Comparison of ENCODE assay signal across 20 cellular contexts in genomic region chr5:77181596-77182304, GRCh38. TPM values are rescaled to one million over a fixed set of nuclear protein-coding genes. Genes with fewer than 3 reads are reported as not detected.
DNase-seq lines count a peak whose midpoint lies in the region; FAIRE-seq and TF ChIP-seq lines count a peak whose summit lies in the region.
"Had no signal": no experiment of that assay in that cellular context is flagged by ENCODE, and none has a peak within 500 bp of the region (broad histone marks: within the 10 kb centered on the region; RNA-seq: fewer than 3 reads in every experiment).

No MANE protein-coding gene starts in this region.

- H3K79me1 ChIP-seq in H1 (ENCODE audit: low read depth, low read length), result no peaks in the 10 kb centered on the region

- no peak for TF ChIP-seq EP300 in H1 (IDR thresholded peaks at IDR 0.05; ENCODE audit: borderline replicate concordance in 1 of 2, low read depth in 2 of 2, low read length in 2 of 2)

- no peaks in the 10 kb centered on the region for H3K4me1 Mint-ChIP-seq in activated CD4-positive, alpha-beta T cell treated with anti-CD3 and anti-CD28 coated beads, Interleukin-2, amount 10 ng/mL, durations not matched to agents 24 days and 14 days
- peaks cover 13% of the 10 kb centered on the region for H3K4me1 Mint-ChIP-seq in nephron
- H3K4me1 Mint-ChIP-seq in type B pancreatic cell (ENCODE audit: unreplicated experiment), result no peaks in the 10 kb centered on the region

- DNase-seq in activated CD4-positive, alpha-beta T cell treated with anti-CD3 and anti-CD28 coated beads, Interleukin-2, amount 10 ng/mL, durations not matched to agents 24 days and 14 days, result peak; percentile 36
- DNase-seq in activated CD4-positive, alpha-beta T cell treated with anti-CD3 and anti-CD28 coated beads for 1 hour, result no peak
- DNase-seq in H1 (ENCODE audit: low read depth in 1 of 2, low spot score in 2 of 2) (no peak), type B pancreatic cell (ENCODE audit: extremely low spot score, unreplicated experiment) (no peak), GM10266 (ENCODE audit: extremely low spot score) (no peak), T1000 (lab: John Stamatoyannopoulos, UW) (no peak), inferior parietal cortex (ENCODE audit: extremely low spot score) (no peak)
- DNase-seq: adrenal gland; CD4-positive, alpha-beta memory T cell; naive thymus-derived CD8-positive, alpha-beta T cell; NCI-H1694 treated with DMSO at 0.1 percent for 48 hours; NCI-H510A treated with DMSO at 0.1 percent for 48 hours; PC-9; stimulated activated CD4-positive, alpha-beta T cell treated with anti-CD3 and anti-CD28 coated beads, Interleukin-2, amount 100 ng/mL, for 48 hours; transverse colon had no signal

- no peak overlapping the region for H4K8ac ChIP-seq in H1 (ENCODE audit: extremely low read depth, insufficient read depth, low read length)

- no peak overlapping the region for H2BK12ac ChIP-seq in H1 (ENCODE audit: low read depth, low read length)

- no peaks in the 10 kb centered on the region for H4K20me1 ChIP-seq in H1 (replicated peaks in 1 of 2; ENCODE audit: control insufficient read depth in 1 of 2, insufficient read depth in 2 of 2, low read length in 2 of 2)

- H3K36me3 ChIP-seq in H1 (ENCODE audit: control insufficient read depth in 2 of 4, insufficient read depth in 4 of 4, low read length in 3 of 4), result no peaks in the 10 kb centered on the region
- H3K36me3 ChIP-seq: adrenal gland, transverse colon had no signal

- POLR2A ChIA-PET in H1 (lab: Charles Lee; ENCODE audit: partially characterized antibody), result interaction anchor here (0.7 to 1.2 kb wide), 2 partner anchors 25 to 28 kb away, joined by 4 to 5 read pairs; no protein-coding TSS in a partner anchor

- H2AFZ ChIP-seq in H1 (ENCODE audit: low read length), result no peak overlapping the region
- H2AFZ ChIP-seq: PC-9 had no signal

- no peaks in the 10 kb centered on the region for H3K9me3 Mint-ChIP-seq in activated CD4-positive, alpha-beta T cell treated with anti-CD3 and anti-CD28 coated beads, Interleukin-2, amount 10 ng/mL, durations not matched to agents 24 days and 14 days
- H3K9me3 Mint-ChIP-seq in nephron, result no peaks in the 10 kb centered on the region
- no peaks in the 10 kb centered on the region for H3K9me3 Mint-ChIP-seq in type B pancreatic cell

- no peak overlapping the region for H4K5ac ChIP-seq in H1 (ENCODE audit: insufficient read length, low read depth, low read length)

- H3K4me2 ChIP-seq in H1 (ENCODE audit: insufficient read depth in 1 of 2, low read depth in 2 of 2, low read length in 2 of 2), result peak overlapping the region; percentile 88; a peak in 3 of 4 replicates
- H3K4me2 ChIP-seq: PC-9 had no signal

- no peak overlapping the region for H2BK120ac ChIP-seq in H1 (replicated peaks; ENCODE audit: low read depth, low read length)

- WGBS in H1 (ENCODE audit: extremely low coverage in 1 of 2, insufficient coverage in 1 of 2, insufficient read length in 1 of 2, insufficient replicate concordance in 2 of 2, low coverage in 1 of 2, low lambda C conversion rate in 2 of 2, missing lambda C conversion rate in 1 of 2), 2 experiments, result 67% methylated on average over 15 of the region's 15 CpGs; no CpG with 5 or more reads in 1 of the 2 experiments

- peak overlapping the region in 1 of 4 experiments; percentile 68; a peak in 4 of 8 replicates for H3K4me3 ChIP-seq in H1 (ENCODE audit: extremely low read depth in 1 of 4, insufficient read depth in 2 of 4, low read depth in 3 of 4, low read length in 4 of 4)
- H3K4me3 ChIP-seq: PC-9 had no signal

- H2BK15ac ChIP-seq in H1 (ENCODE audit: low read length), result no peak overlapping the region

- H3K9ac ChIP-seq in H1 (replicated peaks in 1 of 4; ENCODE audit: extremely low read depth in 1 of 4, low read depth in 3 of 4, low read length in 3 of 4), result no peak overlapping the region

- H3K27ac ChIP-seq in H1 (ENCODE audit: low read depth, low read length), result no peak overlapping the region
- H3K27ac ChIP-seq: adrenal gland, PC-9, transverse colon had no signal

- peaks cover 16% of the 10 kb centered on the region; the same call in 1 of the 2 replicates for H3K23me2 ChIP-seq in H1 (ENCODE audit: low read depth, low read length)

- no peak overlapping the region for H3K23ac ChIP-seq in H1 (ENCODE audit: insufficient read length)

- no peaks in the 10 kb centered on the region for H3K79me2 ChIP-seq in H1 (ENCODE audit: control insufficient read depth in 1 of 2, insufficient read depth in 2 of 2, low read length in 2 of 2)

- no peak for FAIRE-seq in H1 (lab: Jason Lieb, UNC)
- FAIRE-seq: G401.6, GM12892, H54 had no signal

- no peaks in the 10 kb centered on the region for H3K36me3 Mint-ChIP-seq in activated CD4-positive, alpha-beta T cell treated with anti-CD3 and anti-CD28 coated beads, Interleukin-2, amount 10 ng/mL, durations not matched to agents 24 days and 14 days (ENCODE audit: low read depth)
- H3K36me3 Mint-ChIP-seq in nephron (ENCODE audit: low read depth) (no peaks in the 10 kb centered on the region), type B pancreatic cell (no peaks in the 10 kb centered on the region)
- H3K36me3 Mint-ChIP-seq: CD4-positive, alpha-beta memory T cell had no signal

- no peak for TF ChIP-seq RAD21 in H1 (IDR thresholded peaks at IDR 0.05 in 1 of 2, conservative IDR thresholded peaks at IDR 0.05 in 1 of 2; ENCODE audit: low read depth in 2 of 2, low read length in 2 of 2)

- TF ChIP-seq POLR2A in H1 (IDR thresholded peaks at IDR 0.05; ENCODE audit: control extremely low read depth in 1 of 2, low read depth in 2 of 2, low read length in 2 of 2), result no peak

- TF ChIP-seq CTCF in H1 (IDR thresholded peaks at IDR 0.05; ENCODE audit: control extremely low read depth in 1 of 3, insufficient read depth in 1 of 3, low read depth in 1 of 3, low read length in 3 of 3), result no peak
- TF ChIP-seq CTCF in nephron (IDR thresholded peaks at IDR 0.05; ENCODE audit: unreplicated experiment in 3 of 3), result no peak
- no peak for TF ChIP-seq CTCF in type B pancreatic cell (conservative IDR thresholded peaks at IDR 0.05)
- no peak for TF ChIP-seq CTCF in GM10266 (IDR thresholded peaks at IDR 0.05; ENCODE audit: control insufficient read depth, insufficient read depth, low read depth, missing control alignments)

- H2AK5ac ChIP-seq in H1 (ENCODE audit: low read depth, low read length), result no peak overlapping the region

- no peak overlapping the region for H2BK20ac ChIP-seq in H1 (ENCODE audit: low read length)

- CTCF ChIA-PET in H1 (lab: Charles Lee; ENCODE audit: partially characterized antibody), result interaction anchor here (1.0 to 1.6 kb wide), 7 partner anchors 12 to 484 kb away, joined by 3 to 7 read pairs (median 3); no protein-coding TSS in a partner anchor

- peaks cover 14 to 32% (median 28%) of the 10 kb centered on the region in 4 experiments for H3K27me3 ChIP-seq in H1 (replicated peaks in 1 of 4; ENCODE audit: control insufficient read depth in 3 of 4, extremely low read depth in 1 of 4, insufficient read depth in 3 of 4, low read length in 3 of 4)

- no peak overlapping the region for H4K91ac ChIP-seq in H1 (replicated peaks; ENCODE audit: insufficient read length, low read length)

- no peak overlapping the region for H3K56ac ChIP-seq in H1 (replicated peaks; ENCODE audit: insufficient read length, low read depth, low read length)

- peaks cover 0 to 7% (median 0%) of the 10 kb centered on the region in 4 experiments; a peak in 1 of 7 replicates for H3K4me1 ChIP-seq in H1 (replicated peaks in 1 of 4; ENCODE audit: control insufficient read depth in 3 of 4, insufficient read depth in 4 of 4, low read length in 3 of 4)

- no peak overlapping the region for H2BK5ac ChIP-seq in H1 (ENCODE audit: low read depth, low read length)

- H3K14ac ChIP-seq in H1 (ENCODE audit: insufficient read length), result no peak overlapping the region

- peaks cover 44% of the 10 kb centered on the region for H3K27me3 Mint-ChIP-seq in activated CD4-positive, alpha-beta T cell treated with anti-CD3 and anti-CD28 coated beads, Interleukin-2, amount 10 ng/mL, durations not matched to agents 24 days and 14 days
- H3K27me3 Mint-ChIP-seq in nephron (ENCODE audit: low read depth), result peaks cover 50% of the 10 kb centered on the region
- peaks cover 50% of the 10 kb centered on the region for H3K27me3 Mint-ChIP-seq in type B pancreatic cell

- H3K9me3 ChIP-seq in H1 (ENCODE audit: insufficient read depth in 2 of 2, low read depth in 1 of 2, low read length in 1 of 2), result no peaks in the 10 kb centered on the region
- H3K9me3 ChIP-seq: adrenal gland, transverse colon had no signal

- no peak overlapping the region for H3K4me3 Mint-ChIP-seq in activated CD4-positive, alpha-beta T cell treated with anti-CD3 and anti-CD28 coated beads, Interleukin-2, amount 10 ng/mL, durations not matched to agents 24 days and 14 days
- peak overlapping the region; percentile 55 to 71 (median 58) for H3K4me3 Mint-ChIP-seq in nephron
- peak overlapping the region; percentile 85 for H3K4me3 Mint-ChIP-seq in type B pancreatic cell
- H3K4me3 Mint-ChIP-seq: CD4-positive, alpha-beta memory T cell had no signal

- no peak overlapping the region for H3K4ac ChIP-seq in H1 (replicated peaks; ENCODE audit: insufficient read length, low read depth, low read length)

- no peak overlapping the region for H3K27ac Mint-ChIP-seq in activated CD4-positive, alpha-beta T cell treated with anti-CD3 and anti-CD28 coated beads, Interleukin-2, amount 10 ng/mL, durations not matched to agents 24 days and 14 days
- peak overlapping the region in 1 of 3 experiments; percentile 64 for H3K27ac Mint-ChIP-seq in nephron
- H3K27ac Mint-ChIP-seq in type B pancreatic cell, result peak overlapping the region; percentile 36
- H3K27ac Mint-ChIP-seq: CD4-positive, alpha-beta memory T cell had no signal

- intact Hi-C loops in activated CD4-positive, alpha-beta T cell treated with anti-CD3 and anti-CD28 coated beads, Interleukin-2, amount 10 ng/mL, durations not matched to agents 24 days and 14 days (cut with micrococcal nuclease), result no loop called here

- no peak overlapping the region for H3K18ac ChIP-seq in H1 (ENCODE audit: extremely low read depth, low read length)

RNA-seq across cellular contexts. Expression of gene PDE8B, which starts 28.7 kb away (rescaled TPM):
- total RNA-seq in activated CD4-positive, alpha-beta T cell treated with anti-CD3 and anti-CD28 coated beads, Interleukin-2, amount 10 ng/mL, durations not matched to agents 24 days and 14 days, result 0.17 and 0.19 TPM in 2 replicates
- total RNA-seq in H1 (2021; fragmentation: NEBNext Ultra II Directional; extraction: Animal tissue kit (Norgen Biotek cat#: 25700)), result 0.27 and 1.1 TPM in 2 replicates
- 0.20 and 0.32 TPM in 2 replicates for polyA plus RNA-seq in H1 (2011; rRNA removed)
- polyA plus RNA-seq in H1 (2011; cell fraction: cytosol; rRNA removed), result 0.25 TPM
- 1.1 TPM for polyA plus RNA-seq in H1 (2011; cell fraction: nucleus; rRNA removed)
- polyA plus RNA-seq in H1 (2012, experiment 1 of 2), result 0.52 to 0.74 TPM (median 0.63 TPM) in 4 replicates
- polyA plus RNA-seq in H1 (2012, experiment 2 of 2), result 0.07 TPM
- polyA plus RNA-seq in H1 (2013, experiment 1 of 2), result 0.26 TPM
- 0.24 TPM for polyA plus RNA-seq in H1 (2013, experiment 2 of 2)
- polyA minus RNA-seq in H1 (2011; rRNA and poly(A)+ RNA removed), result 0.54 and 0.80 TPM in 2 replicates
- 0.51 TPM for polyA minus RNA-seq in H1 (2011; cell fraction: cytosol; rRNA and poly(A)+ RNA removed)
- 1.6 TPM for polyA minus RNA-seq in H1 (2011; cell fraction: nucleus; rRNA and poly(A)+ RNA removed)
- 16.7 and 69.8 TPM in 2 replicates for total RNA-seq in type B pancreatic cell (ENCODE audit: low replicate concordance)
- total RNA-seq: CD4-positive, alpha-beta memory T cell; MCF 10A had no signal
